ENCODE assay signal across 9 cellular contexts in genomic region chr7:1919539-1920265, GRCh38.
DNase-seq lines count a peak whose midpoint lies in the region; ATAC-seq and TF ChIP-seq lines count a peak whose summit lies in the region.
"Had no signal": no experiment of that assay in that cellular context is flagged by ENCODE, and none has a peak within 500 bp of the region (broad histone marks: within the 10 kb centered on the region; RNA-seq: fewer than 3 reads in every experiment).

No MANE protein-coding gene starts in this region.

- H3K36me3 ChIP-seq in liver (ENCODE audit: control insufficient read depth in 4 of 4, insufficient read depth in 3 of 4, low read depth in 1 of 4, low read length in 3 of 4) (no peaks in the 10 kb centered on the region), thymus (ENCODE audit: control insufficient read depth, insufficient read depth) (peaks cover 24% of the 10 kb centered on the region)

- CTCF ChIA-PET in activated CD8-positive, alpha-beta memory T cell treated with anti-CD3 and anti-CD28 coated beads, Interleukin-2, amount 10 ng/mL, durations not matched to agents 7 days and 5 days (lab: Charles Lee) = interaction anchor here (1.2 kb wide), 1 partner anchor 39 kb away, joined by 3 read pairs; no protein-coding TSS in a partner anchor

- H3K27me3 Mint-ChIP-seq in activated CD8-positive, alpha-beta memory T cell treated with anti-CD3 and anti-CD28 coated beads, Interleukin-2, amount 10 ng/mL, durations not matched to agents 7 days and 5 days = peaks cover 19% of the 10 kb centered on the region
- H3K27me3 Mint-ChIP-seq in activated naive CD8-positive, alpha-beta T cell treated with anti-CD3 and anti-CD28 coated beads for 36 hours = no peaks in the 10 kb centered on the region

- peak overlapping the region; percentile 53 for H3K4me3 Mint-ChIP-seq in activated CD8-positive, alpha-beta memory T cell treated with anti-CD3 and anti-CD28 coated beads, Interleukin-2, amount 10 ng/mL, durations not matched to agents 7 days and 5 days
- H3K4me3 Mint-ChIP-seq in activated naive CD8-positive, alpha-beta T cell treated with anti-CD3 and anti-CD28 coated beads for 36 hours = peak overlapping the region; percentile 63

- H3K9ac ChIP-seq in liver (ENCODE audit: low read depth in 1 of 2, low read length in 2 of 2) = no peak overlapping the region

- H3K36me3 Mint-ChIP-seq in activated CD8-positive, alpha-beta memory T cell treated with anti-CD3 and anti-CD28 coated beads, Interleukin-2, amount 10 ng/mL, durations not matched to agents 7 days and 5 days = peaks cover 10% of the 10 kb centered on the region
- peaks cover 9% of the 10 kb centered on the region for H3K36me3 Mint-ChIP-seq in activated naive CD8-positive, alpha-beta T cell treated with anti-CD3 and anti-CD28 coated beads for 36 hours

- no peak for TF ChIP-seq CTCF in liver (IDR thresholded peaks at IDR 0.05; ENCODE audit: low read depth, low read length, missing input control)

- peak; percentile 40 for ATAC-seq in activated CD8-positive, alpha-beta memory T cell treated with anti-CD3 and anti-CD28 coated beads, Interleukin-2, amount 10 ng/mL, durations not matched to agents 7 days and 5 days
- no peak for ATAC-seq in GM21619 (IDR thresholded peaks at IDR 0.05; ENCODE audit: unreplicated experiment)
- ATAC-seq: HCT116 had no signal

- H3K9me3 ChIP-seq in liver (ENCODE audit: control insufficient read depth in 4 of 4, low read length in 3 of 4) (no peaks in the 10 kb centered on the region), thymus (ENCODE audit: control insufficient read depth) (no peaks in the 10 kb centered on the region)

- H3K4me1 ChIP-seq in liver (ENCODE audit: control insufficient read depth in 4 of 4, insufficient read depth in 4 of 4, low read length in 3 of 4) (peaks cover 21 to 53% (median 43%) of the 10 kb centered on the region in 4 donors), thymus (ENCODE audit: control insufficient read depth, insufficient read depth, low read length) (peaks cover 39% of the 10 kb centered on the region)

- no peaks in the 10 kb centered on the region for H3K27me3 ChIP-seq in liver (ENCODE audit: control insufficient read depth in 4 of 4, insufficient read depth in 4 of 4, low read length in 3 of 4)
- H3K27me3 ChIP-seq in thymus (ENCODE audit: control insufficient read depth, insufficient read depth) = no peaks in the 10 kb centered on the region

- peaks cover 48% of the 10 kb centered on the region for H3K4me1 Mint-ChIP-seq in activated CD8-positive, alpha-beta memory T cell treated with anti-CD3 and anti-CD28 coated beads, Interleukin-2, amount 10 ng/mL, durations not matched to agents 7 days and 5 days
- peaks cover 49% of the 10 kb centered on the region for H3K4me1 Mint-ChIP-seq in activated naive CD8-positive, alpha-beta T cell treated with anti-CD3 and anti-CD28 coated beads for 36 hours

- DNase-seq in activated CD8-positive, alpha-beta memory T cell treated with anti-CD3 and anti-CD28 coated beads, Interleukin-2, amount 10 ng/mL, durations not matched to agents 7 days and 5 days = no peak
- DNase-seq in activated CD8-positive, alpha-beta memory T cell treated with anti-CD3 and anti-CD28 coated beads, Interleukin-2, amount 50 U/mL, for 4 hours = no peak
- no peak for DNase-seq in activated naive CD8-positive, alpha-beta T cell treated with anti-CD3 and anti-CD28 coated beads for 36 hours
- no peak for DNase-seq in NCI-H1105 (lab: John Stamatoyannopoulos, UW)
- DNase-seq in DMS 273 treated with DMSO at 0.1 percent for 48 hours (lab: John Stamatoyannopoulos, UW) = no peak

- H3K27ac Mint-ChIP-seq in activated CD8-positive, alpha-beta memory T cell treated with anti-CD3 and anti-CD28 coated beads, Interleukin-2, amount 10 ng/mL, durations not matched to agents 7 days and 5 days = no peak overlapping the region
- H3K27ac Mint-ChIP-seq in activated naive CD8-positive, alpha-beta T cell treated with anti-CD3 and anti-CD28 coated beads for 36 hours = peak overlapping the region; percentile 77

- WGBS in liver = 47% methylated on average over 22 of the region's 22 CpGs
- 35% methylated on average over 22 of the region's 22 CpGs for WGBS in thymus

- H3K27ac ChIP-seq in liver (ENCODE audit: low read depth in 1 of 2, low read length in 2 of 2) (peak overlapping the region; percentile 49 to 65), thymus (ENCODE audit: low read depth) (peak overlapping the region; percentile 74)

- TF ChIP-seq RAD21 in liver (IDR thresholded peaks at IDR 0.05) = peak; percentile 67

- no peak overlapping the region for H3K4me3 ChIP-seq in liver (ENCODE audit: low read depth in 1 of 3, low read length in 3 of 3)
- peak overlapping the region; percentile 34 for H3K4me3 ChIP-seq in thymus (ENCODE audit: low read length)

- H3K9me3 Mint-ChIP-seq in activated CD8-positive, alpha-beta memory T cell treated with anti-CD3 and anti-CD28 coated beads, Interleukin-2, amount 10 ng/mL, durations not matched to agents 7 days and 5 days (ENCODE audit: low read depth) = no peaks in the 10 kb centered on the region
- no peaks in the 10 kb centered on the region for H3K9me3 Mint-ChIP-seq in activated naive CD8-positive, alpha-beta T cell treated with anti-CD3 and anti-CD28 coated beads for 36 hours

TF ChIP-seq in liver, 16 proteins besides CTCF, POLR2A, EP300 and RAD21:
- TF ChIP-seq MAX (IDR thresholded peaks at IDR 0.05) (peak; percentile 96), HNF4A (conservative IDR thresholded peaks at IDR 0.05) (peak; percentile 74 to 87), SP1 (IDR thresholded peaks at IDR 0.05) (peak; percentile 79), YY1 (IDR thresholded peaks at IDR 0.05) (peak; percentile 84), FOXA1 (IDR thresholded peaks at IDR 0.05) (peak; percentile 41), RXRA (IDR thresholded peaks at IDR 0.05) (peak; percentile 82 to 97), NR2F2 (IDR thresholded peaks at IDR 0.05) (no peak), FOXA2 (IDR thresholded peaks at IDR 0.05) (no peak), HNF4G (IDR thresholded peaks at IDR 0.05) (no peak), EGR1 (IDR thresholded peaks at IDR 0.05; ENCODE audit: low read depth in 2 of 2) (peak in 1 of 2 donors; percentile 44), GABPA (IDR thresholded peaks at IDR 0.05 in 1 of 2, conservative IDR thresholded peaks at IDR 0.05 in 1 of 2) (peak in 1 of 2 donors; percentile 56), REST (IDR thresholded peaks at IDR 0.05) (peak; percentile 72)
TF ChIP-seq in liver: peak in this region for 9.
